ENCODE assay signal across 7 cellular contexts in genomic region chr16:28188085-28188916, GRCh38. TPM values are rescaled to one million over a fixed set of nuclear protein-coding genes. Genes with fewer than 3 reads are reported as not detected.
DNase-seq lines count a peak whose midpoint lies in the region; ATAC-seq and TF ChIP-seq lines count a peak whose summit lies in the region.

No MANE protein-coding gene starts in this region.

- ATAC-seq in GM19043 (IDR thresholded peaks at IDR 0.05; ENCODE audit: low read depth, unreplicated experiment) = peak; percentile 73
- ATAC-seq in HG02852 (IDR thresholded peaks at IDR 0.05; ENCODE audit: unreplicated experiment) = peak; percentile 69
- no peak for ATAC-seq in aorta (ENCODE audit: low FRiP score)

- H3K4me1 Mint-ChIP-seq in nephron progenitor cell = peaks cover 31% of the 10 kb centered on the region

- POLR2A ChIA-PET in RWPE1 (lab: Yijun Ruan, JAX; ENCODE audit: low non-redundant PET) = no interaction called here

- intact Hi-C loops in aorta (cut with DNase I) = no loop called here

- TF ChIP-seq CTCF in RWPE1 (conservative IDR thresholded peaks at IDR 0.05; ENCODE audit: low read depth) (no peak), nephron progenitor cell (IDR thresholded peaks at IDR 0.05) (no peak), BE2C (IDR thresholded peaks at IDR 0.05; ENCODE audit: low read depth, low read length) (no peak)

- DNase-seq in RWPE1 (ENCODE audit: low spot score) = no peak
- no peak for DNase-seq in nephron progenitor cell
- DNase-seq in GM03348 (ENCODE audit: low spot score) = no peak
- no peak for DNase-seq in aorta
- no peak for DNase-seq in BE2C

- no peak overlapping the region for H3K4me3 Mint-ChIP-seq in nephron progenitor cell

- H3K4me3 ChIP-seq in aorta (ENCODE audit: low read length in 2 of 2) = no peak overlapping the region
- H3K4me3 ChIP-seq in BE2C (ENCODE audit: low read depth, low read length) = no peak overlapping the region

- H3K36me3 ChIP-seq in aorta (ENCODE audit: control insufficient read depth in 1 of 2, insufficient read depth in 2 of 2, low read length in 1 of 2) = no peaks in the 10 kb centered on the region
- H3K36me3 ChIP-seq in BE2C = peaks cover 31% of the 10 kb centered on the region

- WGBS in aorta, 2 donors = 81 to 90% methylated on average over 6 of the region's 6 CpGs

- peak overlapping the region; percentile 57 for H3K27ac Mint-ChIP-seq in nephron progenitor cell

- peaks cover 2% of the 10 kb centered on the region for H3K27me3 Mint-ChIP-seq in nephron progenitor cell (ENCODE audit: low read depth, poor library complexity)

- H3K27ac ChIP-seq in RWPE1 = peak overlapping the region; percentile 8; the same call in 1 of the 2 replicates
- H3K27ac ChIP-seq in aorta (ENCODE audit: low read depth in 1 of 2, low read length in 2 of 2) = no peak overlapping the region

- no peaks in the 10 kb centered on the region for H3K27me3 ChIP-seq in aorta (ENCODE audit: control insufficient read depth in 1 of 2, insufficient read depth in 2 of 2, low read length in 1 of 2)
- no peaks in the 10 kb centered on the region for H3K27me3 ChIP-seq in BE2C

- peaks cover 37% of the 10 kb centered on the region for H3K36me3 Mint-ChIP-seq in nephron progenitor cell (ENCODE audit: low read depth)

- peaks cover 3 to 8% of the 10 kb centered on the region in 2 donors for H3K4me1 ChIP-seq in aorta (ENCODE audit: control insufficient read depth in 1 of 2, insufficient read depth in 2 of 2, low read length in 2 of 2)
- H3K4me1 ChIP-seq in BE2C = no peaks in the 10 kb centered on the region

- CTCF ChIA-PET in RWPE1 (lab: Yijun Ruan, JAX) = no interaction called here

- H3K9me3 ChIP-seq in aorta (ENCODE audit: control insufficient read depth, low read length) (no peaks in the 10 kb centered on the region), BE2C (no peaks in the 10 kb centered on the region)

- H3K9me3 Mint-ChIP-seq in nephron progenitor cell = peaks cover 13% of the 10 kb centered on the region

RNA-seq across cellular contexts. Expression of gene XPO6, which starts 23.5 kb away (rescaled TPM):
- total RNA-seq in aorta = 100 to 1,000 TPM in 1 of 2 donors, 10 to 100 TPM in 1; 88.6 to 103 TPM
- 10 to 100 TPM; 28.0 to 85.1 TPM for polyA plus RNA-seq in aorta
- 164 TPM for polyA plus RNA-seq in BE2C (2012; ENCODE audit: insufficient read depth, insufficient read length, low read depth)
